In genomic region chr11:119424775-119425174, GRCh38 we compare ENCODE assay signal across 18 cellular contexts. TPM values are rescaled to one million over a fixed set of nuclear protein-coding genes. Genes with fewer than 3 reads are reported as not detected.
DNase-seq lines count a peak whose midpoint lies in the region; ATAC-seq, FAIRE-seq and TF ChIP-seq lines count a peak whose summit lies in the region.
"Had no signal": no experiment of that assay in that cellular context is flagged by ENCODE, and none has a peak within 500 bp of the region (broad histone marks: within the 10 kb centered on the region; RNA-seq: fewer than 3 reads in every experiment).

No MANE protein-coding gene starts in this region.

- H2BK5ac ChIP-seq in H1 (ENCODE audit: low read depth, low read length): peak overlapping the region; percentile 47; the same call in 1 of the 2 replicates

- H3K23me2 ChIP-seq in H1 (ENCODE audit: low read depth, low read length): peaks cover 12% of the 10 kb centered on the region

- no peak overlapping the region for H3K23ac ChIP-seq in H1 (ENCODE audit: insufficient read length)

- no peak overlapping the region for H3K14ac ChIP-seq in H1 (ENCODE audit: insufficient read length)

- no peak overlapping the region for H3K56ac ChIP-seq in H1 (replicated peaks; ENCODE audit: insufficient read length, low read depth, low read length)

- DNase-seq in SK-N-SH (peak; percentile 33), H1 (ENCODE audit: low read depth in 1 of 2, low spot score in 2 of 2) (no peak), nephron progenitor cell (no peak), type B pancreatic cell (ENCODE audit: extremely low spot score, unreplicated experiment) (no peak), tibial artery (no peak), spleen (no peak)
- DNase-seq: ACHN, AML-193, Caco-2, DMS153, GOT3, NCI-H1092 treated with DMSO at 0.1 percent for 48 hours, NCI-H2227 treated with DMSO at 0.1 percent for 48 hours, NCI-H524, PC-9 had no signal

- H3F3A ChIP-seq in SK-N-SH (replicated peaks; ENCODE audit: insufficient read depth): peaks cover 4% of the 10 kb centered on the region

- 67% methylated on average over 2 of the region's 2 CpGs for WGBS in SK-N-SH (ENCODE audit: low lambda C conversion rate)
- WGBS in H1 (ENCODE audit: extremely low coverage in 1 of 2, insufficient coverage in 1 of 2, insufficient read length in 1 of 2, insufficient replicate concordance in 2 of 2, low coverage in 1 of 2, low lambda C conversion rate in 2 of 2, missing lambda C conversion rate in 1 of 2), 2 experiments: 82% methylated on average over 2 of the region's 2 CpGs; no CpG with 5 or more reads in 1 of the 2 experiments
- 85 to 96% (median 89%) methylated on average over 2 of the region's 2 CpGs for WGBS in spleen, 5 donors

- no peak for ATAC-seq in GM21717 (IDR thresholded peaks at IDR 0.05; ENCODE audit: unreplicated experiment)

- H3K18ac ChIP-seq in H1 (ENCODE audit: extremely low read depth, low read length): no peak overlapping the region; the same call in 1 of the 2 replicates

- no peak overlapping the region for H4K5ac ChIP-seq in H1 (ENCODE audit: insufficient read length, low read depth, low read length)

- peaks cover 42% of the 10 kb centered on the region for H3K27me3 Mint-ChIP-seq in nephron progenitor cell (ENCODE audit: low read depth, poor library complexity)
- peaks cover 55% of the 10 kb centered on the region for H3K27me3 Mint-ChIP-seq in type B pancreatic cell

- H2AK5ac ChIP-seq in H1 (ENCODE audit: low read depth, low read length): peak overlapping the region; percentile 41; the same call in 1 of the 2 replicates

- H3K4me3 ChIP-seq in SK-N-SH (ENCODE audit: low read depth in 2 of 2, low read length in 1 of 2): no peak overlapping the region
- H3K4me3 ChIP-seq in H1 (ENCODE audit: extremely low read depth in 1 of 4, insufficient read depth in 2 of 4, low read depth in 3 of 4, low read length in 4 of 4): no peak overlapping the region
- H3K4me3 ChIP-seq in tibial artery: no peak overlapping the region
- no peak overlapping the region for H3K4me3 ChIP-seq in spleen
- H3K4me3 ChIP-seq: PC-9, SJSA1 had no signal

- H3K9ac ChIP-seq in SK-N-SH: no peak overlapping the region
- H3K9ac ChIP-seq in H1 (replicated peaks in 1 of 4; ENCODE audit: extremely low read depth in 1 of 4, low read depth in 3 of 4, low read length in 3 of 4): no peak overlapping the region
- H3K9ac ChIP-seq: KMS-11 had no signal

- no peak overlapping the region for H2AFZ ChIP-seq in SK-N-SH (ENCODE audit: low read depth)
- no peak overlapping the region for H2AFZ ChIP-seq in H1 (ENCODE audit: low read length)
- H2AFZ ChIP-seq: PC-9 had no signal

- no peak overlapping the region for H3K4me2 ChIP-seq in SK-N-SH
- no peak overlapping the region for H3K4me2 ChIP-seq in H1 (ENCODE audit: insufficient read depth in 1 of 2, low read depth in 2 of 2, low read length in 2 of 2)
- H3K4me2 ChIP-seq: KMS-11, PC-9 had no signal

- H3K9me2 ChIP-seq in SK-N-SH: no peaks in the 10 kb centered on the region

- H2BK120ac ChIP-seq in H1 (replicated peaks; ENCODE audit: low read depth, low read length): no peak overlapping the region

- H3K36me3 Mint-ChIP-seq in nephron progenitor cell (ENCODE audit: low read depth) (peaks cover 3% of the 10 kb centered on the region), type B pancreatic cell (no peaks in the 10 kb centered on the region)

- peaks cover 37% of the 10 kb centered on the region for H3K79me2 ChIP-seq in SK-N-SH (ENCODE audit: insufficient read depth)
- H3K79me2 ChIP-seq in H1 (ENCODE audit: control insufficient read depth in 1 of 2, insufficient read depth in 2 of 2, low read length in 2 of 2): peaks cover 0 to 34% of the 10 kb centered on the region in 2 experiments; a peak in 2 of 4 replicates

- H3K9me3 ChIP-seq in SK-N-SH (no peaks in the 10 kb centered on the region), H1 (ENCODE audit: insufficient read depth in 2 of 2, low read depth in 1 of 2, low read length in 1 of 2) (no peaks in the 10 kb centered on the region), tibial artery (no peaks in the 10 kb centered on the region), spleen (peaks cover 0 to 6% (median 0%) of the 10 kb centered on the region in 8 donors)
- H3K9me3 ChIP-seq: Caco-2, SJSA1 had no signal

- H2BK15ac ChIP-seq in H1 (ENCODE audit: low read length): peak overlapping the region; percentile 88; the same call in 1 of the 2 replicates

- H3K27me3 ChIP-seq in SK-N-SH (ENCODE audit: insufficient read depth) (no peaks in the 10 kb centered on the region), H1 (replicated peaks in 1 of 4; ENCODE audit: control insufficient read depth in 3 of 4, extremely low read depth in 1 of 4, insufficient read depth in 3 of 4, low read length in 3 of 4) (no peaks in the 10 kb centered on the region; a peak in 1 of 7 replicates), tibial artery (peaks cover 0 to 39% of the 10 kb centered on the region in 2 donors), spleen (replicated peaks in 1 of 7) (peaks cover 0 to 66% (median 38%) of the 10 kb centered on the region in 7 donors)
- H3K27me3 ChIP-seq: SJSA1 had no signal

- H3K4me1 Mint-ChIP-seq in nephron progenitor cell (peaks cover 49% of the 10 kb centered on the region), type B pancreatic cell (ENCODE audit: unreplicated experiment) (peaks cover 12% of the 10 kb centered on the region)

- H3K4me3 Mint-ChIP-seq in nephron progenitor cell (peak overlapping the region; percentile 7), type B pancreatic cell (peak overlapping the region; percentile 75)

- H3K4me1 ChIP-seq in SK-N-SH (ENCODE audit: control insufficient read depth in 1 of 2, insufficient read depth in 2 of 2, low read depth in 1 of 2, low read length in 1 of 2): peaks cover 12 to 50% of the 10 kb centered on the region in 2 experiments
- peaks cover 14 to 33% (median 22%) of the 10 kb centered on the region in 4 experiments for H3K4me1 ChIP-seq in H1 (replicated peaks in 1 of 4; ENCODE audit: control insufficient read depth in 3 of 4, insufficient read depth in 4 of 4, low read length in 3 of 4)
- H3K4me1 ChIP-seq in tibial artery: peaks cover 0 to 22% (median 17%) of the 10 kb centered on the region in 4 donors
- peaks cover 6 to 31% (median 20%) of the 10 kb centered on the region in 6 donors for H3K4me1 ChIP-seq in spleen
- H3K4me1 ChIP-seq: Caco-2 had no signal

- peaks cover 17% of the 10 kb centered on the region for H3K79me1 ChIP-seq in H1 (ENCODE audit: low read depth, low read length)

- H4K20me1 ChIP-seq in SK-N-SH (ENCODE audit: insufficient read depth): peaks cover 25% of the 10 kb centered on the region
- peaks cover 4 to 9% of the 10 kb centered on the region in 2 experiments for H4K20me1 ChIP-seq in H1 (replicated peaks in 1 of 2; ENCODE audit: control insufficient read depth in 1 of 2, insufficient read depth in 2 of 2, low read length in 2 of 2)

- intact Hi-C loops in tibial artery (cut with DNase I; ENCODE audit: low total_unique reads): no loop called here
- intact Hi-C loops in spleen (cut with DNase I; ENCODE audit: low total_unique reads): no loop called here

- TF ChIP-seq POLR2A in H1 (IDR thresholded peaks at IDR 0.05; ENCODE audit: control extremely low read depth in 1 of 2, low read depth in 2 of 2, low read length in 2 of 2): no peak
- TF ChIP-seq POLR2A in spleen (IDR thresholded peaks at IDR 0.05): no peak

- H3K27ac ChIP-seq in SK-N-SH (ENCODE audit: low read depth in 2 of 2, low read length in 1 of 2): peak overlapping the region in 1 of 2 experiments; percentile 88; a peak in 2 of 4 replicates
- no peak overlapping the region for H3K27ac ChIP-seq in H1 (ENCODE audit: low read depth, low read length)
- H3K27ac ChIP-seq in tibial artery: no peak overlapping the region
- no peak overlapping the region for H3K27ac ChIP-seq in spleen
- H3K27ac ChIP-seq: KMS-11, PC-9, SJSA1 had no signal

- H4K91ac ChIP-seq in H1 (replicated peaks; ENCODE audit: insufficient read length, low read length): peak overlapping the region; percentile 20

- TF ChIP-seq RAD21 in SK-N-SH (IDR thresholded peaks at IDR 0.05; ENCODE audit: low read length) (no peak), H1 (IDR thresholded peaks at IDR 0.05 in 1 of 2, conservative IDR thresholded peaks at IDR 0.05 in 1 of 2; ENCODE audit: low read depth in 2 of 2, low read length in 2 of 2) (no peak)

- POLR2A ChIA-PET in SK-N-SH (lab: Yijun Ruan, JAX): no interaction called here
- POLR2A ChIA-PET in H1 (lab: Charles Lee; ENCODE audit: partially characterized antibody): interaction anchor here (1.1 to 7.0 kb wide), 3 partner anchors 8 to 50 kb away, joined by 4 to 50 read pairs (median 4); no protein-coding TSS in a partner anchor

- H3K4ac ChIP-seq in H1 (replicated peaks; ENCODE audit: insufficient read length, low read depth, low read length): no peak overlapping the region

- CTCF ChIA-PET in SK-N-SH (lab: Yijun Ruan, JAX) (interaction anchor here (0.9 to 6.2 kb wide), 7 partner anchors 44 to 109 kb away, joined by 3 to 60 read pairs (median 7); no protein-coding TSS in a partner anchor), H1 (lab: Charles Lee; ENCODE audit: partially characterized antibody) (interaction anchor here (1.2 to 2.6 kb wide), 4 partner anchors 43 to 68 kb away, joined by 3 to 13 read pairs (median 10); partner anchors contain the start of gene USP2)

- TF ChIP-seq CTCF in SK-N-SH (IDR thresholded peaks at IDR 0.05) (no peak), H1 (IDR thresholded peaks at IDR 0.05; ENCODE audit: control extremely low read depth in 1 of 3, insufficient read depth in 1 of 3, low read depth in 1 of 3, low read length in 3 of 3) (no peak), nephron progenitor cell (IDR thresholded peaks at IDR 0.05) (no peak), type B pancreatic cell (conservative IDR thresholded peaks at IDR 0.05) (no peak), tibial artery (IDR thresholded peaks at IDR 0.05) (no peak), spleen (IDR thresholded peaks at IDR 0.05 in 8 of 11, conservative IDR thresholded peaks at IDR 0.05 in 3 of 11) (no peak)

- H3K36me3 ChIP-seq in SK-N-SH (replicated peaks in 1 of 2; ENCODE audit: control insufficient read depth in 1 of 2, insufficient read depth in 2 of 2, low read length in 1 of 2) (peaks cover 11 to 14% of the 10 kb centered on the region in 2 experiments), H1 (ENCODE audit: control insufficient read depth in 2 of 4, insufficient read depth in 4 of 4, low read length in 3 of 4) (peaks cover 5 to 11% (median 6%) of the 10 kb centered on the region in 4 experiments), tibial artery (no peaks in the 10 kb centered on the region), spleen (no peaks in the 10 kb centered on the region)
- H3K36me3 ChIP-seq: SJSA1 had no signal

- no peak for FAIRE-seq in H1 (lab: Jason Lieb, UNC)

- H3K27ac Mint-ChIP-seq in nephron progenitor cell (no peak overlapping the region), type B pancreatic cell (no peak overlapping the region)

- H2BK12ac ChIP-seq in H1 (ENCODE audit: low read depth, low read length): peak overlapping the region; percentile 82; the same call in 1 of the 2 replicates

- H4K8ac ChIP-seq in H1 (ENCODE audit: extremely low read depth, insufficient read depth, low read length): no peak overlapping the region

- H3K9me3 Mint-ChIP-seq in nephron progenitor cell: peaks cover 7% of the 10 kb centered on the region
- no peaks in the 10 kb centered on the region for H3K9me3 Mint-ChIP-seq in type B pancreatic cell

- peak overlapping the region; percentile 75; the same call in 1 of the 2 replicates for H2BK20ac ChIP-seq in H1 (ENCODE audit: low read length)

- TF ChIP-seq EP300 in SK-N-SH (IDR thresholded peaks at IDR 0.05; ENCODE audit: borderline replicate concordance in 1 of 2, low read depth in 1 of 2, low read length in 1 of 2) (peak in 1 of 2 experiments; percentile 71; a peak in 2 of 4 replicates), H1 (IDR thresholded peaks at IDR 0.05; ENCODE audit: borderline replicate concordance in 1 of 2, low read depth in 2 of 2, low read length in 2 of 2) (no peak)

RNA-seq across cellular contexts. Expression of gene THY1, which starts 1.8 kb away (rescaled TPM):
- 1,091 and 1,905 TPM in 2 replicates for polyA plus RNA-seq in SK-N-SH (2012; rRNA removed)
- polyA plus RNA-seq in SK-N-SH (2012; cell fraction: cytosol; rRNA removed): 451 and 1,082 TPM in 2 replicates
- polyA plus RNA-seq in SK-N-SH (2012; cell fraction: nucleus; rRNA removed): 429 and 498 TPM in 2 replicates
- 259 and 286 TPM in 2 replicates for total RNA-seq in H1 (2021; fragmentation: NEBNext Ultra II Directional; extraction: Animal tissue kit (Norgen Biotek cat#: 25700))
- 2,050 and 2,479 TPM in 2 replicates for polyA plus RNA-seq in H1 (2011; rRNA removed)
- 1,448 TPM for polyA plus RNA-seq in H1 (2011; cell fraction: cytosol; rRNA removed)
- 660 TPM for polyA plus RNA-seq in H1 (2011; cell fraction: nucleus; rRNA removed)
- 327 to 599 TPM (median 496 TPM) in 4 replicates for polyA plus RNA-seq in H1 (2012, experiment 1 of 2)
- polyA plus RNA-seq in H1 (2012, experiment 2 of 2): 595 TPM
- 909 TPM for polyA plus RNA-seq in H1 (2013, experiment 1 of 2)
- 1,095 TPM for polyA plus RNA-seq in H1 (2013, experiment 2 of 2)
- 708 and 816 TPM in 2 replicates for polyA minus RNA-seq in H1 (2011; rRNA and poly(A)+ RNA removed)
- 233 TPM for polyA minus RNA-seq in H1 (2011; cell fraction: cytosol; rRNA and poly(A)+ RNA removed)
- polyA minus RNA-seq in H1 (2011; cell fraction: nucleus; rRNA and poly(A)+ RNA removed): 264 TPM
- 2.0 and 19.0 TPM in 2 replicates for total RNA-seq in type B pancreatic cell (ENCODE audit: low replicate concordance)
- 10 to 100 TPM in 6 of 7 donors, 1 to 10 TPM in 1; 7.1 to 29.4 (median 16.9) TPM for total RNA-seq in spleen
- 10 to 100 TPM in 1 of 3 donors, 1 to 10 TPM in 2; 6.1 to 11.7 (median 7.7) TPM for polyA plus RNA-seq in spleen
- total RNA-seq: Caco-2, PC-9 had no signal

RNA-seq across cellular contexts. Expression of gene USP2, which starts 43.3 kb away (rescaled TPM):
- polyA plus RNA-seq in SK-N-SH (2012; rRNA removed): 0.81 and 0.97 TPM in 2 replicates
- 0.46 and 0.60 TPM in 2 replicates for polyA plus RNA-seq in SK-N-SH (2012; cell fraction: cytosol; rRNA removed)
- polyA plus RNA-seq in SK-N-SH (2012; cell fraction: nucleus; rRNA removed): 1.6 TPM in 2 replicates
- 6.9 and 8.5 TPM in 2 replicates for total RNA-seq in H1 (2021; fragmentation: NEBNext Ultra II Directional; extraction: Animal tissue kit (Norgen Biotek cat#: 25700))
- 2.2 and 3.9 TPM in 2 replicates for polyA plus RNA-seq in H1 (2011; rRNA removed)
- polyA plus RNA-seq in H1 (2011; cell fraction: cytosol; rRNA removed): 2.1 TPM
- 3.5 TPM for polyA plus RNA-seq in H1 (2011; cell fraction: nucleus; rRNA removed)
- polyA plus RNA-seq in H1 (2012, experiment 1 of 2): 5.3 to 6.6 TPM (median 5.9 TPM) in 4 replicates
- polyA plus RNA-seq in H1 (2012, experiment 2 of 2): 5.0 TPM
- polyA plus RNA-seq in H1 (2013, experiment 1 of 2): 4.6 TPM
- 4.3 TPM for polyA plus RNA-seq in H1 (2013, experiment 2 of 2)
- polyA minus RNA-seq in H1 (2011; rRNA and poly(A)+ RNA removed): 7.0 and 7.9 TPM in 2 replicates
- 4.6 TPM for polyA minus RNA-seq in H1 (2011; cell fraction: cytosol; rRNA and poly(A)+ RNA removed)
- polyA minus RNA-seq in H1 (2011; cell fraction: nucleus; rRNA and poly(A)+ RNA removed): 7.3 TPM
- total RNA-seq in type B pancreatic cell (ENCODE audit: low replicate concordance): 7.4 and 8.2 TPM in 2 replicates
- total RNA-seq in spleen: under 1 TPM; 0.28 to 0.88 (median 0.60) TPM
- polyA plus RNA-seq in spleen: under 1 TPM; 0.15 to 0.58 (median 0.27) TPM

Comparison
In these comparisons a context has a peak if more than half of its experiments do, and no peak if none do; other contexts are left out.
1. Of the 17 proteins assayed by ChIP-seq in both H1 and SK-N-SH: peak only in H1: none; only in SK-N-SH: TCF12; in both: none; in neither: 15; mixed calls (peak in some experiments, not most) for 1.